In genomic region chr7:38142736-38143135, GRCh38 we compare ENCODE assay signal across 15 cellular contexts.
A peak's percentile ranks its signal among the peaks of the same experiment; 100 is the strongest.
DNase-seq lines count a peak whose midpoint lies in the region; ATAC-seq and TF ChIP-seq lines count a peak whose summit lies in the region.
"Had no signal": no experiment of that assay in that cellular context is flagged by ENCODE, and none has a peak within 500 bp of the region (broad histone marks: within the 10 kb centered on the region; RNA-seq: fewer than 3 reads in every experiment).

No MANE protein-coding gene starts in this region.

- no peaks in the 10 kb centered on the region for H4K20me1 ChIP-seq in OCI-LY3 (ENCODE audit: insufficient read depth, low read length)

- ATAC-seq in GM18870 (IDR thresholded peaks at IDR 0.05; ENCODE audit: unreplicated experiment) (peak; percentile 77), GM21529 (IDR thresholded peaks at IDR 0.05; ENCODE audit: unreplicated experiment) (peak; percentile 82), HG03025 (IDR thresholded peaks at IDR 0.05; ENCODE audit: low FRiP score, unreplicated experiment) (peak; percentile 86), HG03139 (IDR thresholded peaks at IDR 0.05; ENCODE audit: unreplicated experiment) (no peak)
- ATAC-seq: activated T-cell treated with anti-CD3 and anti-CD28 coated beads, Interleukin-2, amount 50 U/mL, for 72 hours; T-helper 17 cell had no signal

- DNase-seq in DMS53 treated with DMSO at 0.1 percent for 48 hours (lab: John Stamatoyannopoulos, UW; ENCODE audit: unreplicated experiment): no peak
- no peak for DNase-seq in NOMO-1 (lab: John Stamatoyannopoulos, UW; ENCODE audit: unreplicated experiment in 2 of 2)
- no peak for DNase-seq in COR-L47 (lab: John Stamatoyannopoulos, UW)
- DNase-seq: activated CD4-positive, alpha-beta T cell treated with anti-CD3 and anti-CD28 coated beads, Interleukin-2, amount 10 ng/mL, durations not matched to agents 24 days and 14 days; activated T-cell treated with anti-CD3 and anti-CD28 coated beads, Interleukin-2, amount 50 U/mL, for 72 hours; colonic mucosa; NCI-H1092 treated with DMSO at 0.1 percent for 48 hours; T-helper 17 cell had no signal

- no peak overlapping the region for H2AFZ ChIP-seq in OCI-LY3 (ENCODE audit: low read depth, low read length)
- H2AFZ ChIP-seq: neural progenitor cell had no signal

- no peak for TF ChIP-seq CTCF in OCI-LY3 (IDR thresholded peaks at IDR 0.05; ENCODE audit: low read depth, low read length)

- H3K27ac ChIP-seq in OCI-LY3 (ENCODE audit: low read length): no peak overlapping the region
- H3K27ac ChIP-seq: colonic mucosa, esophagus muscularis mucosa, neural progenitor cell had no signal

- H3K4me3 ChIP-seq in OCI-LY3 (ENCODE audit: low read length): no peak overlapping the region
- H3K4me3 ChIP-seq: colonic mucosa, esophagus muscularis mucosa, neural progenitor cell had no signal

- H3K4me2 ChIP-seq in OCI-LY3 (ENCODE audit: low read length): peak overlapping the region; percentile 38
- H3K4me2 ChIP-seq: neural progenitor cell had no signal

- peaks cover 6% of the 10 kb centered on the region for H3K27me3 ChIP-seq in OCI-LY3 (ENCODE audit: low read depth, low read length)
- H3K27me3 ChIP-seq: colonic mucosa, esophagus muscularis mucosa, neural progenitor cell had no signal

- no peaks in the 10 kb centered on the region for H3K9me3 ChIP-seq in OCI-LY3 (ENCODE audit: insufficient read depth, low read length)
- H3K9me3 ChIP-seq: colonic mucosa, esophagus muscularis mucosa had no signal

- peaks cover 3% of the 10 kb centered on the region for H3K4me1 ChIP-seq in OCI-LY3 (ENCODE audit: low read length)
- H3K4me1 ChIP-seq: colonic mucosa, esophagus muscularis mucosa, neural progenitor cell had no signal

- no peak overlapping the region for H3K9ac ChIP-seq in OCI-LY3 (ENCODE audit: low read length)
- H3K9ac ChIP-seq: neural progenitor cell had no signal

- no peaks in the 10 kb centered on the region for H3K79me2 ChIP-seq in OCI-LY3 (ENCODE audit: low read length)

- H3K36me3 ChIP-seq in OCI-LY3 (replicated peaks; ENCODE audit: low read depth, low read length): no peaks in the 10 kb centered on the region
- H3K36me3 ChIP-seq: colonic mucosa, esophagus muscularis mucosa, neural progenitor cell had no signal
